Comparison of ENCODE assay signal across 9 cellular contexts in genomic region chr5:119743927-119744326, GRCh38.
DNase-seq lines count a peak whose midpoint lies in the region; ATAC-seq and TF ChIP-seq lines count a peak whose summit lies in the region.
"Had no signal": no experiment of that assay in that cellular context is flagged by ENCODE, and none has a peak within 500 bp of the region (broad histone marks: within the 10 kb centered on the region; RNA-seq: fewer than 3 reads in every experiment).

No MANE protein-coding gene starts in this region.

- H2BK5ac ChIP-seq in trophoblast cell (ENCODE audit: low read depth, low read length, poor library complexity): no peak overlapping the region

- TF ChIP-seq CTCF in choroid plexus epithelial cell (conservative IDR thresholded peaks at IDR 0.05; ENCODE audit: low read depth, low read length) (peak; percentile 51), uterus (IDR thresholded peaks at IDR 0.05) (no peak)

- no peak overlapping the region for H2BK12ac ChIP-seq in trophoblast cell (ENCODE audit: low read length)

- no peaks in the 10 kb centered on the region for H3K79me1 ChIP-seq in trophoblast cell (ENCODE audit: low read length)

- no peaks in the 10 kb centered on the region for H3K36me3 ChIP-seq in trophoblast cell (ENCODE audit: control insufficient read depth in 1 of 2, insufficient read depth in 2 of 2, low read length in 2 of 2)
- no peaks in the 10 kb centered on the region for H3K36me3 ChIP-seq in uterus

- H3K4me3 ChIP-seq in choroid plexus epithelial cell (ENCODE audit: low read depth, low read length) (no peak overlapping the region), trophoblast cell (ENCODE audit: low read depth, low read length) (no peak overlapping the region), uterus (no peak overlapping the region)
- H3K4me3 ChIP-seq: skin epidermis had no signal

- H3K27ac ChIP-seq in trophoblast cell (ENCODE audit: low read depth, low read length): no peak overlapping the region
- no peak overlapping the region for H3K27ac ChIP-seq in uterus
- H3K27ac ChIP-seq: skin epidermis had no signal

- no peak overlapping the region for H3K14ac ChIP-seq in trophoblast cell (ENCODE audit: low read length)

- no peak for TF ChIP-seq POLR2A in uterus (IDR thresholded peaks at IDR 0.05)

- ATAC-seq in GM18868 (IDR thresholded peaks at IDR 0.05; ENCODE audit: unreplicated experiment) (peak; percentile 99), HG02885 (IDR thresholded peaks at IDR 0.05; ENCODE audit: poor library complexity, unreplicated experiment) (peak; percentile 99)

- H4K91ac ChIP-seq in trophoblast cell (ENCODE audit: low read depth, low read length): no peak overlapping the region

- no peak overlapping the region for H3K18ac ChIP-seq in trophoblast cell (ENCODE audit: low read length)

- no peaks in the 10 kb centered on the region for H3K4me1 ChIP-seq in trophoblast cell (ENCODE audit: control insufficient read depth in 1 of 2, insufficient read depth in 2 of 2, low read length in 2 of 2)
- no peaks in the 10 kb centered on the region for H3K4me1 ChIP-seq in uterus

- no peak overlapping the region for H2AFZ ChIP-seq in trophoblast cell (ENCODE audit: insufficient read depth, low read length, poor library complexity)

- no peak overlapping the region for H3K9ac ChIP-seq in trophoblast cell (ENCODE audit: low read length)

- no peaks in the 10 kb centered on the region for H3K9me3 ChIP-seq in trophoblast cell (ENCODE audit: insufficient read depth, low read depth, low read length)
- no peaks in the 10 kb centered on the region for H3K9me3 ChIP-seq in uterus

- peak; percentile 23 for DNase-seq in DMS114 treated with DMSO at 0.1 percent for 48 hours (lab: John Stamatoyannopoulos, UW; ENCODE audit: unreplicated experiment)
- peak; percentile 24 for DNase-seq in NCI-H1105 treated with DMSO at 0.1 percent for 48 hours (lab: John Stamatoyannopoulos, UW)
- peak; percentile 69 for DNase-seq in choroid plexus epithelial cell (ENCODE audit: low read depth)
- DNase-seq in trophoblast cell: peak; percentile 45 to 69
- no peak for DNase-seq in uterus
- no peak for DNase-seq in DMS153 (lab: John Stamatoyannopoulos, UW)

- H3K27me3 ChIP-seq in trophoblast cell (ENCODE audit: insufficient read depth, low read length) (no peaks in the 10 kb centered on the region), uterus (no peaks in the 10 kb centered on the region)

- intact Hi-C loops in uterus (cut with DNase I; ENCODE audit: low total_unique reads): no loop called here

- H2BK120ac ChIP-seq in trophoblast cell (ENCODE audit: insufficient read depth, low read length, poor library complexity): no peak overlapping the region

- H4K12ac ChIP-seq in trophoblast cell (ENCODE audit: low read depth, low read length): no peak overlapping the region

- no peak overlapping the region for H3K4ac ChIP-seq in trophoblast cell (ENCODE audit: low read depth, low read length)

- no CpG with 5 or more reads among the region's 1 CpG for WGBS in trophoblast cell (ENCODE audit: extremely low coverage, insufficient coverage, insufficient read length)

- H2AK5ac ChIP-seq in trophoblast cell (ENCODE audit: low read length): no peak overlapping the region

- H3K23ac ChIP-seq in trophoblast cell (ENCODE audit: low read length): no peak overlapping the region

- H4K8ac ChIP-seq in trophoblast cell (ENCODE audit: low read depth, low read length): no peak overlapping the region

- H3K4me2 ChIP-seq in trophoblast cell (ENCODE audit: low read length): no peak overlapping the region

- H3K79me2 ChIP-seq in trophoblast cell (ENCODE audit: control insufficient read depth, insufficient read depth, low read length, poor library complexity): no peaks in the 10 kb centered on the region

Comparison
In these comparisons a context has a peak if more than half of its experiments do, and no peak if none do; other contexts are left out.
1. DNase-seq: peak in DMS114 treated with DMSO at 0.1 percent for 48 hours (single experiment), NCI-H1105 treated with DMSO at 0.1 percent for 48 hours (single experiment), choroid plexus epithelial cell (single experiment) and trophoblast cell (2 of 2); none in uterus (0 of 2) and DMS153 (single experiment).